ENCODE assay signal across 15 cellular contexts in the genomic region with DNA sequence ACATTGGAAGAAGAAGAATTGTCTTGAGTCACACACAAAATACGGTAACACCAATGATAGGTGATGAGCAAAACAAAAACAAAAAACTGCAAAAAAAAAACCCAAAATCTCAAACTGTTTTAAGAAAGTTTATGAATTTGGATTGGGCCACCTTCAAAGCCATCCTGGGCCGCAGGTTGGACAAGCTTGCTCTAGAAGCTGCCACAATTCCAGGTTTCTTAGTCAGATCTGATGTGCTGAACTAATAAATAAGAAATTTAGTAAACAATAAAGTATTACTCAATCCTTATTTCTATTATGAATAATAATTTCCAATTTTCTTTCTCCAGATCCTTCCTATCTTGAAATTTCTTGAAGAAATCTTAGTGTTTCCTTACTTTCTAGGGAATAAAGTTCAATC. TPM values are rescaled to one million over a fixed set of nuclear protein-coding genes. Genes with fewer than 3 reads are reported as not detected.
A peak's percentile ranks its signal among the peaks of the same experiment; 100 is the strongest.
DNase-seq lines count a peak whose midpoint lies in the region; ATAC-seq and TF ChIP-seq lines count a peak whose summit lies in the region.
"Had no signal": no experiment of that assay in that cellular context is flagged by ENCODE, and none has a peak within 500 bp of the region (broad histone marks: within the 10 kb centered on the region; RNA-seq: fewer than 3 reads in every experiment).

No MANE protein-coding gene starts in this region.

- peak in 1 of 4 donors; percentile 32 for ATAC-seq in right lobe of liver
- ATAC-seq: GM12878 had no signal

- H3K4me3 Mint-ChIP-seq in Caco-2 (ENCODE audit: unreplicated experiment): peak overlapping the region; percentile 49
- H3K4me3 Mint-ChIP-seq in endodermal cell: peak overlapping the region; percentile 4
- H3K4me3 Mint-ChIP-seq: B cell; CD4-positive, alpha-beta T cell had no signal

- H3K9me3 Mint-ChIP-seq in Caco-2 (ENCODE audit: unreplicated experiment) (peaks cover 4% of the 10 kb centered on the region), endodermal cell (no peaks in the 10 kb centered on the region)

- H3K27ac ChIP-seq in endodermal cell (ENCODE audit: low read depth, low read length) (no peak overlapping the region), right lobe of liver (peak overlapping the region in 2 of 3 donors; percentile 51 to 71), transverse colon (peak overlapping the region; percentile 19 to 34 (median 27))
- H3K27ac ChIP-seq: GM23248 had no signal

- BruUV-seq in Caco-2 (replicated peaks; lab: Mats Ljungman, UMichigan): no TSS peak

- TF ChIP-seq POLR2A in right lobe of liver (IDR thresholded peaks at IDR 0.05) (no peak), transverse colon (IDR thresholded peaks at IDR 0.05) (no peak)

- TF ChIP-seq CTCF in Caco-2 (IDR thresholded peaks at IDR 0.05; ENCODE audit: insufficient read depth in 1 of 2, low read depth in 1 of 2, low read length in 1 of 2, severe bottlenecking in 1 of 2, unreplicated experiment in 1 of 2): no peak
- TF ChIP-seq CTCF in endodermal cell (conservative IDR thresholded peaks at IDR 0.05): no peak
- no peak for TF ChIP-seq CTCF in right lobe of liver (IDR thresholded peaks at IDR 0.05)
- no peak for TF ChIP-seq CTCF in transverse colon (IDR thresholded peaks at IDR 0.05)

- in situ Hi-C loops in transverse colon (cut with MboI; ENCODE audit: low pct_ligation_motif_present in 1 of 4, low pct_unique_long_range_greater_than_20kb in 1 of 4, low sequenced_read_pairs in 3 of 4): no loop called here

- H3K27me3 ChIP-seq in Caco-2 (replicated peaks; ENCODE audit: control insufficient read depth, insufficient read depth, low read length): no peaks in the 10 kb centered on the region
- H3K27me3 ChIP-seq in endodermal cell (ENCODE audit: control insufficient read depth, insufficient read depth, low read length, poor library complexity, severe bottlenecking): no peaks in the 10 kb centered on the region
- H3K27me3 ChIP-seq in right lobe of liver: no peaks in the 10 kb centered on the region
- no peaks in the 10 kb centered on the region for H3K27me3 ChIP-seq in transverse colon

- H3K36me3 ChIP-seq in Caco-2 (ENCODE audit: control insufficient read depth, insufficient read depth, low read length): no peaks in the 10 kb centered on the region
- H3K36me3 ChIP-seq in endodermal cell (ENCODE audit: control insufficient read depth, insufficient read depth, low read length): no peaks in the 10 kb centered on the region
- no peaks in the 10 kb centered on the region for H3K36me3 ChIP-seq in right lobe of liver
- H3K36me3 ChIP-seq in transverse colon: no peaks in the 10 kb centered on the region

- POLR2A ChIA-PET in Caco-2 (lab: Charles Lee): interaction anchor here (1.3 kb wide), 1 partner anchor 10 kb away, joined by 7 read pairs; a partner anchor contains a TSS

- H3K4me1 Mint-ChIP-seq in Caco-2 (ENCODE audit: low read depth, unreplicated experiment) (peaks cover 19% of the 10 kb centered on the region), endodermal cell (peaks cover 24% of the 10 kb centered on the region)

- H3K4me1 ChIP-seq in Caco-2: peaks cover 31% of the 10 kb centered on the region
- no peaks in the 10 kb centered on the region for H3K4me1 ChIP-seq in endodermal cell (ENCODE audit: control insufficient read depth, insufficient read depth, low read length)
- H3K4me1 ChIP-seq in right lobe of liver: peaks cover 0 to 32% (median 10%) of the 10 kb centered on the region in 4 donors
- H3K4me1 ChIP-seq in transverse colon: peaks cover 6 to 61% (median 27%) of the 10 kb centered on the region in 4 donors

- H3K27me3 Mint-ChIP-seq in Caco-2 (ENCODE audit: insufficient read depth, unreplicated experiment) (no peaks in the 10 kb centered on the region), endodermal cell (ENCODE audit: insufficient read depth) (no peaks in the 10 kb centered on the region)
- H3K27me3 Mint-ChIP-seq: B cell; CD4-positive, alpha-beta T cell had no signal

- H3K9ac ChIP-seq in endodermal cell (ENCODE audit: extremely low read depth, low read length, poor library complexity, severe bottlenecking): no peak overlapping the region
- H3K9ac ChIP-seq: GM23248 had no signal

- WGBS in endodermal cell (ENCODE audit: insufficient coverage in 1 of 2, insufficient read length in 1 of 2), 2 experiments: 96% methylated on average over 2 of the region's 2 CpGs; no CpG with 5 or more reads in 1 of the 2 experiments
- 50% methylated on average over 2 of the region's 2 CpGs for WGBS in right lobe of liver (ENCODE audit: insufficient coverage, low coverage, low lambda C conversion rate, missing lambda C conversion rate)
- WGBS in transverse colon (ENCODE audit: low coverage in 1 of 2), 2 donors: 89 to 100% methylated on average over 2 of the region's 2 CpGs

- peaks cover 7% of the 10 kb centered on the region for H3K9me3 ChIP-seq in Caco-2
- peaks cover 11% of the 10 kb centered on the region for H3K9me3 ChIP-seq in endodermal cell (ENCODE audit: control insufficient read depth, low read length)
- no peaks in the 10 kb centered on the region for H3K9me3 ChIP-seq in right lobe of liver
- peaks cover 0 to 5% of the 10 kb centered on the region in 2 donors for H3K9me3 ChIP-seq in transverse colon

- H3K27ac Mint-ChIP-seq in Caco-2 (ENCODE audit: unreplicated experiment) (no peak overlapping the region), endodermal cell (no peak overlapping the region)
- H3K27ac Mint-ChIP-seq: B cell; CD4-positive, alpha-beta T cell had no signal

- H3K4me3 ChIP-seq in Caco-2 (ENCODE audit: low read depth, low read length): no peak overlapping the region
- no peak overlapping the region for H3K4me3 ChIP-seq in endodermal cell (ENCODE audit: low read length)
- no peak overlapping the region for H3K4me3 ChIP-seq in right lobe of liver
- no peak overlapping the region for H3K4me3 ChIP-seq in transverse colon
- H3K4me3 ChIP-seq: GM12878, GM23248 had no signal

- H3K36me3 Mint-ChIP-seq in Caco-2 (ENCODE audit: insufficient read depth, unreplicated experiment) (peaks cover 6% of the 10 kb centered on the region), endodermal cell (ENCODE audit: low read depth) (peaks cover 8% of the 10 kb centered on the region)

- no peak for TF ChIP-seq EP300 in transverse colon (IDR thresholded peaks at IDR 0.05; ENCODE audit: low read depth)

- CTCF ChIA-PET in Caco-2 (lab: Charles Lee): interaction anchor here (1.0 kb wide), 1 partner anchor 9 kb away, joined by 3 read pairs; a partner anchor contains a TSS

- intact Hi-C loops in Caco-2 (cut with micrococcal nuclease; ENCODE audit: unreplicated experiment): loop anchor here (1.0 kb wide), 1 partner anchor 8 kb away; no protein-coding TSS in a partner anchor
- intact Hi-C loops in right lobe of liver (cut with DNase I): no loop called here
- intact Hi-C loops in transverse colon (cut with DNase I; ENCODE audit: low total_unique reads): no loop called here

- DNase-seq in Caco-2 (no peak), endodermal cell (no peak), right lobe of liver (no peak), transverse colon (no peak), GM19240 (ENCODE audit: insufficient read length, low spot score) (no peak)
- DNase-seq in stimulated activated CD4-positive, alpha-beta T cell treated with anti-CD3 and anti-CD28 coated beads, Interleukin-4, amount 100 ng/mL, for 24 hours: no peak
- DNase-seq in stimulated activated CD4-positive, alpha-beta T cell treated with anti-CD3 and anti-CD28 coated beads, Interleukin-4, amount 100 ng/mL, for 1 hour: no peak
- DNase-seq: C1 segment of cervical spinal cord; CD4-positive, alpha-beta T cell; DMS79; GM23248; H7; IMR-90 had no signal

RNA-seq across cellular contexts. Expression of a gene that starts 10.0 kb away (rescaled TPM):
- 42.3 TPM in 2 replicates for total RNA-seq in Caco-2 (2022)
- 10 to 100 TPM; 35.1 to 36.7 TPM for total RNA-seq in endodermal cell
- polyA plus RNA-seq in endodermal cell (2013, experiment 1 of 2): 30.8 TPM
- 30.4 TPM for polyA plus RNA-seq in endodermal cell (2013, experiment 2 of 2)
- total RNA-seq in right lobe of liver: 10 to 100 TPM; 20.6 to 26.7 (median 24.8) TPM
- total RNA-seq in transverse colon: 10 to 100 TPM; 30.1 to 97.8 (median 65.7) TPM
